In genomic region chr14:57408634-57409033, GRCh38 we compare ENCODE assay signal across 5 cellular contexts.
"Had no signal": no experiment of that assay in that cellular context is flagged by ENCODE, and none has a peak within 500 bp of the region (broad histone marks: within the 10 kb centered on the region; RNA-seq: fewer than 3 reads in every experiment).

No MANE protein-coding gene starts in this region.

- FAIRE-seq: GM12878, GM12891, GM12892 had no signal

- H3K4me3 ChIP-seq: GM12878 had no signal

- ATAC-seq: GM12878 had no signal

- DNase-seq: GDM1, GF-D8 had no signal
